19 cellular contexts compared by ENCODE assay signal in genomic region chr5:156593546-156593945, GRCh38.
"Had no signal": no experiment of that assay in that cellular context is flagged by ENCODE, and none has a peak within 500 bp of the region (broad histone marks: within the 10 kb centered on the region; RNA-seq: fewer than 3 reads in every experiment).

No MANE protein-coding gene starts in this region.

- H3K9me3 ChIP-seq: esophagus squamous epithelium, gastroesophageal sphincter, left lung, lower lobe of right lung, mucosa of descending colon had no signal

- H3K4me1 ChIP-seq: esophagus squamous epithelium, left lung, lower lobe of right lung had no signal

- H3K27ac Mint-ChIP-seq: mesothelial cell of epicardium had no signal

- H3K36me3 ChIP-seq: esophagus squamous epithelium, gastroesophageal sphincter, left lung, lower lobe of right lung had no signal

- H3K4me3 ChIP-seq: coronary artery, dorsolateral prefrontal cortex, esophagus squamous epithelium, gastroesophageal sphincter, heart left ventricle, hepatocyte, left lung, lower lobe of right lung, mucosa of descending colon had no signal

- H3K4me3 Mint-ChIP-seq: mesothelial cell of epicardium had no signal

- ATAC-seq: gastroesophageal sphincter, heart left ventricle, left cardiac atrium, left lung, left ventricle myocardium superior, lower lobe of right lung, mucosa of descending colon had no signal

- H3K36me3 Mint-ChIP-seq: mesothelial cell of epicardium had no signal

- H3K27ac ChIP-seq: coronary artery, esophagus squamous epithelium, hepatocyte, left lung, lower lobe of right lung had no signal

- DNase-seq: dermis blood vessel endothelial cell; dorsolateral prefrontal cortex; effector CD4-positive, alpha-beta T cell; effector memory CD4-positive, alpha-beta T cell; esophagus squamous epithelium; foreskin fibroblast; foreskin melanocyte; heart left ventricle; hypothalamus; left cardiac atrium; left lung; left ventricle myocardium superior; lower lobe of right lung; mesenchymal stem cell; mucosa of descending colon had no signal

- H3K27me3 ChIP-seq: dorsolateral prefrontal cortex, esophagus squamous epithelium, gastroesophageal sphincter, heart left ventricle, hepatocyte, left lung had no signal
